8 cellular contexts compared by ENCODE assay signal in genomic region chr18:49813071-49813320, GRCh38. TPM values are rescaled to one million over a fixed set of nuclear protein-coding genes. Genes with fewer than 3 reads are reported as not detected.
DNase-seq lines count a peak whose midpoint lies in the region; TF ChIP-seq lines count a peak whose summit lies in the region.

No MANE protein-coding gene starts in this region.

- in situ Hi-C loops in GM23248 (cut with MboI), result no loop called here

- TF ChIP-seq CTCF in glutamatergic neuron (IDR thresholded peaks at IDR 0.05; ENCODE audit: partially characterized antibody, unreplicated experiment) (no peak), osteocyte (IDR thresholded peaks at IDR 0.05) (no peak)

- peaks cover 12% of the 10 kb centered on the region for H3F3A ChIP-seq in GM23248 (ENCODE audit: insufficient read depth)

- H3K4me3 Mint-ChIP-seq in T-helper 1 cell treated with Interleukin-12 subunit alpha and Interleukin-12 subunit beta and Interleukin-4 antibody, amounts not matched to agents 30 μg/mL and 1 μg/mL, for 36 hours, result peak overlapping the region; percentile 98
- peak overlapping the region; percentile 89 for H3K4me3 Mint-ChIP-seq in activated T-helper 2 cell treated with anti-CD3 and anti-CD28 coated beads, Interferon-gamma antibody, Interleukin-2, Interleukin-4, amounts not matched to agents 10 μg/mL and 5 μg/mL and 100 μg/mL, durations not matched to agents 14 hours and 24 hours and 36 hours (ENCODE audit: low read depth)
- H3K4me3 Mint-ChIP-seq in glutamatergic neuron (ENCODE audit: unreplicated experiment) (peak overlapping the region; percentile 94), osteocyte (ENCODE audit: unreplicated experiment) (peak overlapping the region; percentile 96)

- H3K4me3 ChIP-seq in GM23248, result peak overlapping the region; percentile 94

- H3K4me2 ChIP-seq in GM23248 (ENCODE audit: unreplicated experiment), result peak overlapping the region; percentile 92

- peaks cover 21% of the 10 kb centered on the region for H3K4me1 ChIP-seq in GM23248 (ENCODE audit: insufficient read depth)

- H3K27me3 ChIP-seq in GM23248 (replicated peaks; ENCODE audit: insufficient read depth), result no peaks in the 10 kb centered on the region

- H3K27me3 Mint-ChIP-seq in T-helper 1 cell treated with Interleukin-12 subunit alpha and Interleukin-12 subunit beta and Interleukin-4 antibody, amounts not matched to agents 30 μg/mL and 1 μg/mL, for 36 hours (ENCODE audit: low read depth), result no peaks in the 10 kb centered on the region
- H3K27me3 Mint-ChIP-seq in activated T-helper 2 cell treated with anti-CD3 and anti-CD28 coated beads, Interferon-gamma antibody, Interleukin-2, Interleukin-4, amounts not matched to agents 10 μg/mL and 5 μg/mL and 100 μg/mL, durations not matched to agents 14 hours and 24 hours and 36 hours (ENCODE audit: low read depth), result no peaks in the 10 kb centered on the region
- H3K27me3 Mint-ChIP-seq in glutamatergic neuron (ENCODE audit: unreplicated experiment), result peaks cover 16% of the 10 kb centered on the region
- no peaks in the 10 kb centered on the region for H3K27me3 Mint-ChIP-seq in osteocyte (ENCODE audit: unreplicated experiment)

- 0 to 1% methylated on average over 17 of the region's 17 CpGs for WGBS in GM23248 (ENCODE audit: low coverage in 1 of 2, low lambda C conversion rate in 2 of 2, missing lambda C conversion rate in 2 of 2), 2 experiments

- no peaks in the 10 kb centered on the region; the same call in 1 of the 2 replicates for H3K36me3 ChIP-seq in GM23248 (ENCODE audit: low read depth)

- no peak for DNase-seq in T-helper 1 cell
- DNase-seq in GM23248, result peak; percentile 70
- peak; percentile 22 for DNase-seq in LoVo (ENCODE audit: low spot score)
- DNase-seq in activated T-helper 2 cell treated with anti-CD3 and anti-CD28 coated beads, Interferon-gamma antibody, Interleukin-2, Interleukin-4, amounts not matched to agents 10 μg/mL and 5 μg/mL and 100 μg/mL, durations not matched to agents 14 hours and 24 hours and 36 hours (ENCODE audit: low spot score), result no peak
- DNase-seq in glutamatergic neuron, result peak; percentile 73
- no peak for DNase-seq in osteocyte (ENCODE audit: extremely low spot score, unreplicated experiment)
- DNase-seq in stimulated activated naive CD4-positive, alpha-beta T cell treated with Interleukin-2 at 50 U/mL for 16 hours (lab: John Stamatoyannopoulos, UW), result no peak

- no peaks in the 10 kb centered on the region for H3K9me3 ChIP-seq in GM23248 (ENCODE audit: low read depth)

- no peaks in the 10 kb centered on the region for H4K20me1 ChIP-seq in GM23248 (ENCODE audit: insufficient read depth)

- peak overlapping the region; percentile 90 for H3K27ac ChIP-seq in GM23248

- peak overlapping the region; percentile 82 for H2AFZ ChIP-seq in GM23248

- peak overlapping the region; percentile 99 for H3K9ac ChIP-seq in GM23248

- H3K27ac Mint-ChIP-seq in T-helper 1 cell treated with Interleukin-12 subunit alpha and Interleukin-12 subunit beta and Interleukin-4 antibody, amounts not matched to agents 30 μg/mL and 1 μg/mL, for 36 hours, result peak overlapping the region; percentile 97
- peak overlapping the region; percentile 98 for H3K27ac Mint-ChIP-seq in activated T-helper 2 cell treated with anti-CD3 and anti-CD28 coated beads, Interferon-gamma antibody, Interleukin-2, Interleukin-4, amounts not matched to agents 10 μg/mL and 5 μg/mL and 100 μg/mL, durations not matched to agents 14 hours and 24 hours and 36 hours
- H3K27ac Mint-ChIP-seq in glutamatergic neuron (ENCODE audit: unreplicated experiment), result peak overlapping the region; percentile 90
- H3K27ac Mint-ChIP-seq in osteocyte (ENCODE audit: unreplicated experiment), result peak overlapping the region; percentile 98

- H3K79me2 ChIP-seq in GM23248 (ENCODE audit: insufficient read depth), result peaks cover 81% of the 10 kb centered on the region

- no peaks in the 10 kb centered on the region for H3K9me2 ChIP-seq in GM23248 (ENCODE audit: insufficient read depth)

- H3K36me3 Mint-ChIP-seq in T-helper 1 cell treated with Interleukin-12 subunit alpha and Interleukin-12 subunit beta and Interleukin-4 antibody, amounts not matched to agents 30 μg/mL and 1 μg/mL, for 36 hours (ENCODE audit: low read depth), result peaks cover 43% of the 10 kb centered on the region
- H3K36me3 Mint-ChIP-seq in activated T-helper 2 cell treated with anti-CD3 and anti-CD28 coated beads, Interferon-gamma antibody, Interleukin-2, Interleukin-4, amounts not matched to agents 10 μg/mL and 5 μg/mL and 100 μg/mL, durations not matched to agents 14 hours and 24 hours and 36 hours (ENCODE audit: low read depth), result peaks cover 57% of the 10 kb centered on the region
- H3K36me3 Mint-ChIP-seq in glutamatergic neuron (ENCODE audit: unreplicated experiment) (peaks cover 21% of the 10 kb centered on the region), osteocyte (ENCODE audit: unreplicated experiment) (peaks cover 21% of the 10 kb centered on the region)

- peaks cover 19% of the 10 kb centered on the region for H3K9me3 Mint-ChIP-seq in T-helper 1 cell treated with Interleukin-12 subunit alpha and Interleukin-12 subunit beta and Interleukin-4 antibody, amounts not matched to agents 30 μg/mL and 1 μg/mL, for 36 hours
- H3K9me3 Mint-ChIP-seq in activated T-helper 2 cell treated with anti-CD3 and anti-CD28 coated beads, Interferon-gamma antibody, Interleukin-2, Interleukin-4, amounts not matched to agents 10 μg/mL and 5 μg/mL and 100 μg/mL, durations not matched to agents 14 hours and 24 hours and 36 hours, result peaks cover 19% of the 10 kb centered on the region
- H3K9me3 Mint-ChIP-seq in glutamatergic neuron (ENCODE audit: unreplicated experiment), result peaks cover 29% of the 10 kb centered on the region
- H3K9me3 Mint-ChIP-seq in osteocyte (ENCODE audit: unreplicated experiment), result peaks cover 16% of the 10 kb centered on the region

- intact Hi-C loops in activated T-helper 2 cell treated with anti-CD3 and anti-CD28 coated beads, Interferon-gamma antibody, Interleukin-2, Interleukin-4, amounts not matched to agents 10 μg/mL and 5 μg/mL and 100 μg/mL, durations not matched to agents 14 hours and 24 hours and 36 hours (cut with micrococcal nuclease), result loop anchor here (1.0 to 10.0 kb wide), 7 partner anchors 24 to 861 kb away; partner anchors contain the start of genes C18orf32, CXXC1, MBD1 and SKA1

- H3K4me1 Mint-ChIP-seq in T-helper 1 cell treated with Interleukin-12 subunit alpha and Interleukin-12 subunit beta and Interleukin-4 antibody, amounts not matched to agents 30 μg/mL and 1 μg/mL, for 36 hours (ENCODE audit: low read depth), result peaks cover 46% of the 10 kb centered on the region
- H3K4me1 Mint-ChIP-seq in activated T-helper 2 cell treated with anti-CD3 and anti-CD28 coated beads, Interferon-gamma antibody, Interleukin-2, Interleukin-4, amounts not matched to agents 10 μg/mL and 5 μg/mL and 100 μg/mL, durations not matched to agents 14 hours and 24 hours and 36 hours (ENCODE audit: low read depth), result peaks cover 49% of the 10 kb centered on the region
- H3K4me1 Mint-ChIP-seq in glutamatergic neuron (ENCODE audit: low read depth, unreplicated experiment) (peaks cover 7% of the 10 kb centered on the region), osteocyte (ENCODE audit: unreplicated experiment) (peaks cover 32% of the 10 kb centered on the region)

RNA-seq across cellular contexts. Expression of gene ACAA2, which starts 0.3 kb away (rescaled TPM):
- 50.3 and 55.6 TPM in 2 replicates for total RNA-seq in GM23248 (2014; rRNA removed; shearing (Covaris generic))
- 94.8 and 99.6 TPM in 2 replicates for polyA plus RNA-seq in GM23248 (2016; fragmentation: Nextera tagmentation; extraction: Ambion mirVana)
- 82.9 and 85.7 TPM in 2 replicates for total RNA-seq in activated T-helper 2 cell treated with anti-CD3 and anti-CD28 coated beads, Interferon-gamma antibody, Interleukin-2, Interleukin-4, amounts not matched to agents 10 μg/mL and 5 μg/mL and 100 μg/mL, durations not matched to agents 14 hours and 24 hours and 36 hours
- total RNA-seq in glutamatergic neuron (ENCODE audit: unreplicated experiment), result 109 TPM
- total RNA-seq in osteocyte, result 57.0 and 57.7 TPM in 2 replicates

Comparison
In these comparisons a context has a peak if more than half of its experiments do, and no peak if none do; other contexts are left out.
1. DNase-seq: peak in GM23248 (single experiment), LoVo (single experiment) and glutamatergic neuron (single experiment); none in T-helper 1 cell (0 of 5), activated T-helper 2 cell treated with anti-CD3 and anti-CD28 coated beads, Interferon-gamma antibody, Interleukin-2, Interleukin-4, amounts not matched to agents 10 μg/mL and 5 μg/mL and 100 μg/mL, durations not matched to agents 14 hours and 24 hours and 36 hours (single experiment), osteocyte (single experiment) and stimulated activated naive CD4-positive, alpha-beta T cell treated with Interleukin-2 at 50 U/mL for 16 hours (single experiment).
2. Peak in every context shown above with its lines, with median percentiles within 50 percentile points of each other: H3K27ac Mint-ChIP-seq and H3K4me3 Mint-ChIP-seq.